8 cellular contexts compared by ENCODE assay signal in genomic region chr9:70260606-70261005, GRCh38. TPM values are rescaled to one million over a fixed set of nuclear protein-coding genes. Genes with fewer than 3 reads are reported as not detected.
DNase-seq lines count a peak whose midpoint lies in the region; ATAC-seq, FAIRE-seq and TF ChIP-seq lines count a peak whose summit lies in the region.

No MANE protein-coding gene starts in this region.

- no peak for TF ChIP-seq CTCF in A549 (IDR thresholded peaks at IDR 0.05)
- no peak for TF ChIP-seq CTCF in MM.1S (IDR thresholded peaks at IDR 0.05; ENCODE audit: low read length)
- no peak for TF ChIP-seq CTCF in foreskin fibroblast (IDR thresholded peaks at IDR 0.05; ENCODE audit: low read depth, low read length)

- ATAC-seq in A549 (no peak), GM19043 (IDR thresholded peaks at IDR 0.05; ENCODE audit: low read depth, unreplicated experiment) (peak; percentile 35)

- H3K79me2 ChIP-seq in MM.1S (ENCODE audit: low read length), result peaks cover 63% of the 10 kb centered on the region

- 97% methylated on average over 8 of the region's 8 CpGs for WGBS in A549 (ENCODE audit: missing lambda C conversion rate)

- H2AFZ ChIP-seq in MM.1S (ENCODE audit: low read length), result no peak overlapping the region

- H3K4me2 ChIP-seq in A549 (peak overlapping the region; percentile 71), MM.1S (ENCODE audit: low read depth, low read length) (peak overlapping the region; percentile 57)

- no peaks in the 10 kb centered on the region for H3K27me3 ChIP-seq in MM.1S (replicated peaks; ENCODE audit: insufficient read depth, low read length)

- TF ChIP-seq POLR2A in A549 (IDR thresholded peaks at IDR 0.05; ENCODE audit: low read length), result no peak

- H3F3A ChIP-seq in MM.1S (ENCODE audit: insufficient read depth, low read length), result no peaks in the 10 kb centered on the region

- DNase-seq in A549 (ENCODE audit: low read depth in 1 of 2, low spot score in 1 of 2) (no peak), MM.1S (no peak), foreskin fibroblast (no peak), iPS-NIHi11 (ENCODE audit: low spot score) (no peak), DMS53 treated with DMSO at 0.1 percent for 48 hours (lab: John Stamatoyannopoulos, UW; ENCODE audit: unreplicated experiment) (no peak), mucosa of gallbladder (ENCODE audit: low spot score) (no peak), foreskin melanocyte (no peak)

- no peak for TF ChIP-seq EP300 in A549 (IDR thresholded peaks at IDR 0.05)

- CTCF ChIA-PET in A549 (lab: Yijun Ruan, JAX), result interaction anchor here (0.8 to 1.0 kb wide), 2 partner anchors 28 to 63 kb away, joined by 3 read pairs; no protein-coding TSS in a partner anchor

- POLR2A ChIA-PET in A549 (lab: Yijun Ruan, JAX), result no interaction called here

- H3K9me3 ChIP-seq in A549, result no peaks in the 10 kb centered on the region
- no peaks in the 10 kb centered on the region for H3K9me3 ChIP-seq in MM.1S (replicated peaks; ENCODE audit: insufficient read depth, low read length)

- no peak overlapping the region for H3K9ac ChIP-seq in MM.1S (ENCODE audit: low read length)

- H3K4me1 ChIP-seq in A549 (0 out of 3 replicates have a peak, but pooled peaks cover 7% of the 10 kb centered on the region), MM.1S (ENCODE audit: low read length) (peaks cover 18% of the 10 kb centered on the region; the same call in 1 of the 2 replicates)

- H3K36me3 ChIP-seq in MM.1S (replicated peaks; ENCODE audit: insufficient read depth, low read length), result peaks cover 8% of the 10 kb centered on the region; the same call in 1 of the 2 replicates

- no peak for FAIRE-seq in A549 (lab: Jason Lieb, UNC)

- H3K9me2 ChIP-seq in MM.1S (replicated peaks; ENCODE audit: insufficient read depth, low read length), result no peaks in the 10 kb centered on the region

- peaks cover 14% of the 10 kb centered on the region; the same call in 1 of the 2 replicates for H4K20me1 ChIP-seq in MM.1S (ENCODE audit: insufficient read depth, low read length)

- H3K27ac ChIP-seq in A549 (no peak overlapping the region), MM.1S (ENCODE audit: low read length) (no peak overlapping the region)

- TF ChIP-seq RAD21 in A549 (conservative IDR thresholded peaks at IDR 0.05 in 1 of 2, IDR thresholded peaks at IDR 0.05 in 1 of 2), result no peak

- H3K4me3 ChIP-seq in A549 (peak overlapping the region; percentile 78; the same call in 2 of the 3 replicates), MM.1S (ENCODE audit: low read length) (no peak overlapping the region), foreskin fibroblast (ENCODE audit: low read depth in 1 of 2, low read length in 2 of 2) (peak overlapping the region; percentile 83 to 92)

TF ChIP-seq in A549, 52 proteins besides CTCF, POLR2A, EP300 and RAD21:
- TF ChIP-seq SREBF2 (IDR thresholded peaks at IDR 0.05), result no peak
- no peak for TF ChIP-seq CBX8 (IDR thresholded peaks at IDR 0.05)

RNA-seq across cellular contexts. Expression of gene SMC5, which starts 1.8 kb away (rescaled TPM):
- polyA plus RNA-seq in A549 (2011; rRNA removed), result 16.5 and 28.0 TPM in 2 replicates
- 4.0 and 4.1 TPM in 2 replicates for polyA plus RNA-seq in A549 (2012; cell fraction: cytosol; rRNA removed)
- polyA plus RNA-seq in A549 (2012; cell fraction: nucleus; rRNA removed), result 4.4 and 7.5 TPM in 2 replicates
- polyA plus RNA-seq in A549 (2017; fragmentation: RNase III; extraction: RNeasy Plus Mini Kit Qiagen cat#74134 plus additional on column Dnase treatment), result 17.4 to 18.5 TPM (median 18.0 TPM) in 3 replicates
- 6.5 TPM in 2 replicates for polyA minus RNA-seq in A549 (2011; rRNA and poly(A)+ RNA removed)
- 27.8 TPM for total RNA-seq in mucosa of gallbladder
